In genomic region chr2:27771548-27772335, GRCh38 we compare ENCODE assay signal across 1 cellular context.
A peak's percentile ranks its signal among the peaks of the same experiment; 100 is the strongest.
TF ChIP-seq lines count a peak whose summit lies in the region.

MRPL33 (plus strand) TSS chr2:27771719; CDS start chr2:27771778, 59 bp downstream.

TF ChIP-seq in A549, 52 proteins besides CTCF, POLR2A, EP300 and RAD21 (continued from another document):
- TF ChIP-seq USF2 (IDR thresholded peaks at IDR 0.05) (no peak), HOXB13 (CRISPR knock-in tag; IDR thresholded peaks at IDR 0.05; ENCODE audit: low read depth) (peak; percentile 76; the same call in 1 of the 2 replicates), ZC3H11A (IDR thresholded peaks at IDR 0.05) (no peak), RFX5 (IDR thresholded peaks at IDR 0.05) (no peak), EHMT2 (IDR thresholded peaks at IDR 0.05; ENCODE audit: low read depth) (no peak), CBX8 (IDR thresholded peaks at IDR 0.05) (no peak), CEBPB (IDR thresholded peaks at IDR 0.05) (no peak), ZFP36 (IDR thresholded peaks at IDR 0.05; ENCODE audit: borderline replicate concordance, partially characterized antibody) (no peak), HOXB5 (CRISPR knock-in tag; IDR thresholded peaks at IDR 0.05) (0 out of 2 replicates have a peak, but pooled peaks have one; percentile 43), KDM5A (IDR thresholded peaks at IDR 0.05) (peak; percentile 66; the same call in 1 of the 2 replicates), SREBF2 (IDR thresholded peaks at IDR 0.05) (no peak), RNF2 (IDR thresholded peaks at IDR 0.05; ENCODE audit: borderline replicate concordance, low read depth) (no peak)
